16 cellular contexts compared by ENCODE assay signal in genomic region chr16:89691986-89692569, GRCh38.
"Had no signal": no experiment of that assay in that cellular context is flagged by ENCODE, and none has a peak within 500 bp of the region (broad histone marks: within the 10 kb centered on the region; RNA-seq: fewer than 3 reads in every experiment).

No MANE protein-coding gene starts in this region.

- H3K36me3 Mint-ChIP-seq: activated naive CD8-positive, alpha-beta T cell had no signal

- DNase-seq: activated B cell treated with CpG ODN at 0.5 μM for 24 hours; activated CD4-positive, alpha-beta T cell treated with anti-CD3 and anti-CD28 coated beads, Interleukin-2, amount 50 U/mL, for 1 hour; activated T-cell treated with anti-CD3 and anti-CD28 coated beads for 4 hours; amygdala; dermis blood vessel endothelial cell; erythroblast; hippocampal formation; midbrain; small intestine had no signal

- H3K4me3 ChIP-seq: lung, right atrium auricular region had no signal

- H3K27me3 ChIP-seq: neutrophil, right atrium auricular region had no signal

- H3K27ac ChIP-seq: neutrophil, right atrium auricular region had no signal

- H3K9me3 ChIP-seq: neutrophil, right atrium auricular region had no signal

- H3K4me3 Mint-ChIP-seq: activated B cell treated with CpG ODN at 0.5 μM for 24 hours; activated naive CD8-positive, alpha-beta T cell; brain; T-helper 1 cell treated with Interleukin-12 subunit alpha and Interleukin-12 subunit beta and Interleukin-4 antibody, amounts not matched to agents 30 μg/mL and 1 μg/mL, for 36 hours had no signal

- H3K27me3 Mint-ChIP-seq: activated B cell treated with CpG ODN at 0.5 μM for 24 hours; activated naive CD8-positive, alpha-beta T cell had no signal

- H3K27ac Mint-ChIP-seq: activated B cell treated with CpG ODN at 0.5 μM for 24 hours; activated naive CD8-positive, alpha-beta T cell; brain; T-helper 1 cell treated with Interleukin-12 subunit alpha and Interleukin-12 subunit beta and Interleukin-4 antibody, amounts not matched to agents 30 μg/mL and 1 μg/mL, for 36 hours had no signal

- FAIRE-seq: small intestine, urothelium cell line had no signal

- H3K9me3 Mint-ChIP-seq: activated B cell treated with CpG ODN at 0.5 μM for 24 hours; brain; T-helper 1 cell treated with Interleukin-12 subunit alpha and Interleukin-12 subunit beta and Interleukin-4 antibody, amounts not matched to agents 30 μg/mL and 1 μg/mL, for 36 hours had no signal
